8 cellular contexts compared by ENCODE assay signal in the genomic region with DNA sequence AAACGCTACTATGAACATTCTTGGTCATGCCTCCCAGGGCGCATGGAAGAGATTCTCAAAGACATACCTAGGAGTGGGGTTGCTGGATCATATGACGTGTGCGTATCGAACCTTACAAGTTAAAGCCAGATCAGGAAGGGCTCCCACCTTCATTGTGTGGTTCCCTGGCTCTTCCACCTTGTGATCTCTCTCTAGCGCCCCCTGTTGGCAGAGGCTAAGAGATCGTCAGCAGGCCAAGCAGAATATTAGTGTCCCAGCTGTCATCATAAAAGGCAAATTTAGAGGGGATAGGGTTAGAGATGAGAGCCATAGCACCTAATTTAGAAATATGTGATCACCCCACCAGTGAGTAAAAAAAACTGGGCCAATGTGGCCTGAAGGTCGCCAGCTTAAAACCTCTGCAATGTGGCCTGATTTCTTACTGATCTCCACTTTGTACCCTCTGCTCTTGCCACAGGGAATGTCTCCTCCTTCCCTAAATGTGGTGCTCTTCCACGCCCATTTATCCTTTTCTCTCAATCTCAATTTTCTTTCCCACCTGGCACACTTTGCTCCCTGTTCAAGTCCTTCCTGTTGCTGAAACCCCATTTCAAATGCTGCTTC.
DNase-seq lines count a peak whose midpoint lies in the region; ATAC-seq and TF ChIP-seq lines count a peak whose summit lies in the region.

No MANE protein-coding gene starts in this region.

- no peaks in the 10 kb centered on the region for H3K36me3 Mint-ChIP-seq in glutamatergic neuron (ENCODE audit: unreplicated experiment)

- CTCF ChIA-PET in RWPE1 (lab: Yijun Ruan, JAX): interaction anchor here (1.0 to 1.8 kb wide), 3 partner anchors 61 to 158 kb away, joined by 3 to 11 read pairs (median 6); no protein-coding TSS in a partner anchor

- peaks cover 7% of the 10 kb centered on the region for H3K27me3 Mint-ChIP-seq in glutamatergic neuron (ENCODE audit: unreplicated experiment)

- H3K4me1 Mint-ChIP-seq in glutamatergic neuron (ENCODE audit: low read depth, unreplicated experiment): peaks cover 2% of the 10 kb centered on the region

- no peaks in the 10 kb centered on the region for H3K9me3 Mint-ChIP-seq in glutamatergic neuron (ENCODE audit: unreplicated experiment)

- H3K4me3 Mint-ChIP-seq in glutamatergic neuron (ENCODE audit: unreplicated experiment): no peak overlapping the region

- DNase-seq in COLO668 (lab: John Stamatoyannopoulos, UW; ENCODE audit: unreplicated experiment) (peak; percentile 80), RWPE1 (ENCODE audit: low spot score) (peak; percentile 31), glutamatergic neuron (peak; percentile 76), retina (peak; percentile 58), DMS79 treated with DMSO at 0.1 percent for 48 hours (lab: John Stamatoyannopoulos, UW) (no peak)
- DNase-seq in activated effector memory CD4-positive, alpha-beta T cell treated with anti-CD3 and anti-CD28 coated beads, Interleukin-2, amount 50 U/mL, for 16 hours: peak; percentile 83

- no peak overlapping the region for H3K27ac Mint-ChIP-seq in glutamatergic neuron (ENCODE audit: unreplicated experiment)

- H3K27ac ChIP-seq in RWPE1: no peak overlapping the region

- TF ChIP-seq CTCF in RWPE1 (conservative IDR thresholded peaks at IDR 0.05; ENCODE audit: low read depth) (peak; percentile 85), glutamatergic neuron (IDR thresholded peaks at IDR 0.05; ENCODE audit: partially characterized antibody, unreplicated experiment) (peak; percentile 95)

- peak; percentile 47 for ATAC-seq in HG02678 (IDR thresholded peaks at IDR 0.05; ENCODE audit: unreplicated experiment)
- ATAC-seq in GM18870 (IDR thresholded peaks at IDR 0.05; ENCODE audit: unreplicated experiment): no peak

- POLR2A ChIA-PET in RWPE1 (lab: Yijun Ruan, JAX; ENCODE audit: low non-redundant PET): no interaction called here
